In the genomic region with DNA sequence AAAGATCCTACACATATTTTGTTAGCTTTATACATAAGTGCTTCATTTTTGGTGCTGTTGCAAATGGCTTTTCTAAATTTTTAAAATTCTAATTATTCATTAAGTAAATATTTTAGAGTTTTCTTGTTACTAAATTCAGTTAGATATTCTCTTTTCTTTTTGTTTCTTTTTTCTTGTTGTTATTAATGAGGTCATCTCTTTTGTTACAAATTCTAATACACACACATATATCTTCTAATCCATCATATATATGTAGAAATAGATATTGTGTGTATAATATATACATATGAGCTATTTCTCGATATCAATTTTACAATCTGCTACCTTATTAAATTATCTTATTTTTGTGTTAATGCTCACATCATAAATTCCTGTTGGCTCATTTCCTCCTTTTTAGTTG, we compare ENCODE assay signal across 23 cellular contexts.
DNase-seq lines count a peak whose midpoint lies in the region; ATAC-seq, FAIRE-seq and TF ChIP-seq lines count a peak whose summit lies in the region.
"Had no signal": no experiment of that assay in that cellular context is flagged by ENCODE, and none has a peak within 500 bp of the region (broad histone marks: within the 10 kb centered on the region; RNA-seq: fewer than 3 reads in every experiment).

No MANE protein-coding gene starts in this region.

- H3K4me2 ChIP-seq in HepG2 (ENCODE audit: low read depth, low read length): no peak overlapping the region
- H3K4me2 ChIP-seq: A549; BLaER1 treated with 17β-estradiol and CSF1 and Interleukin-3, amounts not matched to agents 10 nM and 100 nM had no signal

- TF ChIP-seq POLR2A in HepG2 (IDR thresholded peaks at IDR 0.05; ENCODE audit: insufficient read depth in 1 of 2, low read depth in 2 of 2, low read length in 2 of 2) (no peak), right lobe of liver (IDR thresholded peaks at IDR 0.05) (no peak)

- no peaks in the 10 kb centered on the region for H3K4me1 ChIP-seq in HepG2 (ENCODE audit: insufficient read depth, low read length)
- no peaks in the 10 kb centered on the region for H3K4me1 ChIP-seq in right lobe of liver
- H3K4me1 ChIP-seq in pancreas: no peaks in the 10 kb centered on the region
- H3K4me1 ChIP-seq: A549; BE2C; BLaER1 treated with 17β-estradiol and CSF1 and Interleukin-3, amounts not matched to agents 10 nM and 100 nM had no signal

- FAIRE-seq in HepG2 (lab: Jason Lieb, UNC): no peak
- FAIRE-seq in endometrium (lab: Jason Lieb, UNC): peak; percentile 57
- FAIRE-seq in pancreas (lab: Jason Lieb, UNC): peak; percentile 32
- FAIRE-seq: A549, G401.6, GM12878, GM18507, H1 had no signal

- intact Hi-C loops in HepG2 (cut with micrococcal nuclease; ENCODE audit: unreplicated experiment) (no loop called here), right lobe of liver (cut with DNase I) (no loop called here), pancreas (cut with DNase I) (no loop called here)

- H3K27me3 ChIP-seq in HepG2 (ENCODE audit: control insufficient read depth in 1 of 2, insufficient read depth in 2 of 2, low read length in 2 of 2) (peaks cover 0 to 5% of the 10 kb centered on the region in 2 experiments; a peak in 1 of 5 replicates), right lobe of liver (no peaks in the 10 kb centered on the region), pancreas (no peaks in the 10 kb centered on the region)
- H3K27me3 ChIP-seq: BE2C; BLaER1 treated with 17β-estradiol and CSF1 and Interleukin-3, amounts not matched to agents 10 nM and 100 nM had no signal

- no peak overlapping the region for H3K27ac Mint-ChIP-seq in type B pancreatic cell
- H3K27ac Mint-ChIP-seq: CD14-positive monocyte; CD4-positive, alpha-beta T cell; CD8-positive, alpha-beta memory T cell had no signal

- DNase-seq in HepG2 (ENCODE audit: low spot score) (no peak), right lobe of liver (no peak), pancreas (no peak), type B pancreatic cell (ENCODE audit: extremely low spot score, unreplicated experiment) (no peak)
- DNase-seq: ACHN; AML-193; BE2C; CD4-positive, alpha-beta T cell; CD8-positive, alpha-beta memory T cell; DMS53; DND-41; H7; HCEC 1CT had no signal

- in situ Hi-C loops in HepG2 (cut with HindIII; ENCODE audit: extremely low pct_ligation_motif_present, low pct_unique_long_range_greater_than_20kb): no loop called here

- H3K27ac ChIP-seq in HepG2 (ENCODE audit: extremely low read length, insufficient read depth, low read length) (no peak overlapping the region), right lobe of liver (no peak overlapping the region), pancreas (no peak overlapping the region)
- H3K27ac ChIP-seq: 22Rv1; A549; BLaER1 treated with 17β-estradiol and CSF1 and Interleukin-3, amounts not matched to agents 10 nM and 100 nM had no signal

- H3K4me3 ChIP-seq in HepG2 (replicated peaks in 1 of 3; ENCODE audit: insufficient read depth in 1 of 3, low read depth in 2 of 3, low read length in 3 of 3): no peak overlapping the region
- H3K4me3 ChIP-seq in right lobe of liver: no peak overlapping the region
- no peak overlapping the region for H3K4me3 ChIP-seq in pancreas
- H3K4me3 ChIP-seq: A549; BLaER1 treated with 17β-estradiol and CSF1 and Interleukin-3, amounts not matched to agents 10 nM and 100 nM; GM12878 had no signal

- H3K9me3 ChIP-seq in HepG2 (ENCODE audit: low read length) (no peaks in the 10 kb centered on the region), right lobe of liver (no peaks in the 10 kb centered on the region), pancreas (no peaks in the 10 kb centered on the region)
- H3K9me3 ChIP-seq: A549, BE2C had no signal

- ATAC-seq in HepG2 (no peak), right lobe of liver (no peak), pancreas (no peak), HG03571 (IDR thresholded peaks at IDR 0.05; ENCODE audit: unreplicated experiment) (no peak)
- ATAC-seq: A549, GM12878 had no signal

- H3K4me1 Mint-ChIP-seq in type B pancreatic cell (ENCODE audit: unreplicated experiment): no peaks in the 10 kb centered on the region
- H3K4me1 Mint-ChIP-seq: CD14-positive monocyte; CD8-positive, alpha-beta memory T cell had no signal

- TF ChIP-seq EP300 in HepG2 (IDR thresholded peaks at IDR 0.05; ENCODE audit: low read depth in 2 of 2, low read length in 2 of 2) (no peak), HepG2 (CRISPR knock-in tag; IDR thresholded peaks at IDR 0.05; ENCODE audit: borderline replicate concordance) (no peak)

- H2AFZ ChIP-seq in HepG2 (ENCODE audit: low read length): no peak overlapping the region

- no peaks in the 10 kb centered on the region for H4K20me1 ChIP-seq in HepG2 (ENCODE audit: insufficient read depth, low read length)
- H4K20me1 ChIP-seq: BLaER1 treated with 17β-estradiol and CSF1 and Interleukin-3, amounts not matched to agents 10 nM and 100 nM had no signal

- H3K27me3 Mint-ChIP-seq in type B pancreatic cell: no peaks in the 10 kb centered on the region

- no peaks in the 10 kb centered on the region for H3K79me2 ChIP-seq in HepG2 (ENCODE audit: insufficient read depth, low read length)

- H3K9ac ChIP-seq in HepG2 (ENCODE audit: insufficient read depth, low read depth, low read length): no peak overlapping the region
- H3K9ac ChIP-seq: BLaER1 treated with 17β-estradiol and CSF1 and Interleukin-3, amounts not matched to agents 10 nM and 100 nM had no signal

- no peak overlapping the region for H3K4me3 Mint-ChIP-seq in type B pancreatic cell
- H3K4me3 Mint-ChIP-seq: CD14-positive monocyte; CD4-positive, alpha-beta T cell; CD8-positive, alpha-beta memory T cell had no signal

- H3K36me3 ChIP-seq in HepG2 (replicated peaks in 1 of 2; ENCODE audit: control insufficient read depth in 1 of 2, insufficient read depth in 2 of 2, low read length in 2 of 2): no peaks in the 10 kb centered on the region
- no peaks in the 10 kb centered on the region for H3K36me3 ChIP-seq in right lobe of liver
- no peaks in the 10 kb centered on the region for H3K36me3 ChIP-seq in pancreas
- H3K36me3 ChIP-seq: BE2C; BLaER1 treated with 17β-estradiol and CSF1 and Interleukin-3, amounts not matched to agents 10 nM and 100 nM had no signal

- BruUV-seq in HepG2 (replicated peaks; lab: Mats Ljungman, UMichigan): no TSS peak

- H3K36me3 Mint-ChIP-seq in type B pancreatic cell: no peaks in the 10 kb centered on the region
- H3K36me3 Mint-ChIP-seq: CD14-positive monocyte; CD8-positive, alpha-beta memory T cell had no signal

- no peak for TF ChIP-seq RAD21 in HepG2 (CRISPR knock-in tag; IDR thresholded peaks at IDR 0.05)

- 5% methylated on average over 1 of the region's 1 CpG for WGBS in HepG2 (ENCODE audit: low lambda C conversion rate)
- whole genome bisulfite sequencing in right lobe of liver (ENCODE audit: insufficient coverage, low coverage, low lambda C conversion rate, missing lambda C conversion rate): 55% methylated on average over 1 of the region's 1 CpG
- 73 to 86% methylated on average over 1 of the region's 1 CpG for WGBS in pancreas, 2 donors

- CTCF ChIA-PET in HepG2 (lab: Yijun Ruan, JAX; ENCODE audit: low intra/inter-chr PET ratio, low total read pairs): no interaction called here

- POLR2A ChIA-PET in HepG2 (lab: Yijun Ruan, JAX): no interaction called here

- H3K9me3 Mint-ChIP-seq in type B pancreatic cell: no peaks in the 10 kb centered on the region
- H3K9me3 Mint-ChIP-seq: CD4-positive, alpha-beta T cell had no signal

- TF ChIP-seq CTCF in HepG2 (CRISPR knock-in tag; IDR thresholded peaks at IDR 0.05): no peak
- TF ChIP-seq CTCF in right lobe of liver (IDR thresholded peaks at IDR 0.05): no peak
- TF ChIP-seq CTCF in pancreas (IDR thresholded peaks at IDR 0.05): no peak
- TF ChIP-seq CTCF in type B pancreatic cell (conservative IDR thresholded peaks at IDR 0.05): no peak

TF ChIP-seq in HepG2, 621 proteins besides CTCF, POLR2A, EP300 and RAD21:
- TF ChIP-seq, protein P1, sequence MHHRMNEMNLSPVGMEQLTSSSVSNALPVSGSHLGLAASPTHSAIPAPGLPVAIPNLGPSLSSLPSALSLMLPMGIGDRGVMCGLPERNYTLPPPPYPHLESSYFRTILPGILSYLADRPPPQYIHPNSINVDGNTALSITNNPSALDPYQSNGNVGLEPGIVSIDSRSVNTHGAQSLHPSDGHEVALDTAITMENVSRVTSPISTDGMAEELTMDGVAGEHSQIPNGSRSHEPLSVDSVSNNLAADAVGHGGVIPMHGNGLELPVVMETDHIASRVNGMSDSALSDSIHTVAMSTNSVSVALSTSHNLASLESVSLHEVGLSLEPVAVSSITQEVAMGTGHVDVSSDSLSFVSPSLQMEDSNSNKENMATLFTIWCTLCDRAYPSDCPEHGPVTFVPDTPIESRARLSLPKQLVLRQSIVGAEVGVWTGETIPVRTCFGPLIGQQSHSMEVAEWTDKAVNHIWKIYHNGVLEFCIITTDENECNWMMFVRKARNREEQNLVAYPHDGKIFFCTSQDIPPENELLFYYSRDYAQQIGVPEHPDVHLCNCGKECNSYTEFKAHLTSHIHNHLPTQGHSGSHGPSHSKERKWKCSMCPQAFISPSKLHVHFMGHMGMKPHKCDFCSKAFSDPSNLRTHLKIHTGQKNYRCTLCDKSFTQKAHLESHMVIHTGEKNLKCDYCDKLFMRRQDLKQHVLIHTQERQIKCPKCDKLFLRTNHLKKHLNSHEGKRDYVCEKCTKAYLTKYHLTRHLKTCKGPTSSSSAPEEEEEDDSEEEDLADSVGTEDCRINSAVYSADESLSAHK (CRISPR knock-in tag; IDR thresholded peaks at IDR 0.05; ENCODE audit: borderline replicate concordance): no peak
- TF ChIP-seq ATF7 (IDR thresholded peaks at IDR 0.05) (peak; percentile 62; the same call in 1 of the 2 replicates), ATF7 (CRISPR knock-in tag; IDR thresholded peaks at IDR 0.05) (no peak)
